8 cellular contexts compared by ENCODE assay signal in genomic region chr15:59751552-59752413, GRCh38.
DNase-seq lines count a peak whose midpoint lies in the region; ATAC-seq lines count a peak whose summit lies in the region.

No MANE protein-coding gene starts in this region.

- no peak for ATAC-seq in stimulated activated memory B cell treated with anti-CD40 and anti-IgM and Interleukin-4, amounts not matched to agents 10 μg/mL and 1 μg/mL and 100 μg/mL, for 72 hours

- no peak overlapping the region for H3K4me2 ChIP-seq in neuronal stem cell (ENCODE audit: insufficient read depth, low read length, poor library complexity, severe bottlenecking)

- H3K4me3 ChIP-seq in neuronal stem cell (ENCODE audit: low read length in 2 of 2), result no peak overlapping the region

- H3K4me1 ChIP-seq in neuronal stem cell (ENCODE audit: control insufficient read depth in 2 of 2, insufficient read depth in 1 of 2, low read depth in 1 of 2, low read length in 2 of 2), result no peaks in the 10 kb centered on the region

- H3K4me3 Mint-ChIP-seq in stimulated activated memory B cell treated with anti-CD40 and anti-IgM and Interleukin-4, amounts not matched to agents 10 μg/mL and 1 μg/mL and 100 μg/mL, for 72 hours, result no peak overlapping the region

- no peak overlapping the region for H2AK5ac ChIP-seq in neuronal stem cell (ENCODE audit: low read depth, low read length)

- H3K27me3 Mint-ChIP-seq in stimulated activated memory B cell treated with anti-CD40 and anti-IgM and Interleukin-4, amounts not matched to agents 10 μg/mL and 1 μg/mL and 100 μg/mL, for 72 hours, result peaks cover 29% of the 10 kb centered on the region

- H2BK120ac ChIP-seq in neuronal stem cell (ENCODE audit: low read depth, low read length), result no peak overlapping the region

- no peak overlapping the region for H3K27ac ChIP-seq in neuronal stem cell (replicated peaks; ENCODE audit: low read length)

- H2AFZ ChIP-seq in neuronal stem cell (ENCODE audit: low read length), result no peak overlapping the region

- H3K18ac ChIP-seq in neuronal stem cell (ENCODE audit: low read length), result no peak overlapping the region

- H2BK12ac ChIP-seq in neuronal stem cell (ENCODE audit: low read length), result no peak overlapping the region

- no peak overlapping the region for H4K8ac ChIP-seq in neuronal stem cell (ENCODE audit: low read depth, low read length)

- H3K4me1 Mint-ChIP-seq in stimulated activated memory B cell treated with anti-CD40 and anti-IgM and Interleukin-4, amounts not matched to agents 10 μg/mL and 1 μg/mL and 100 μg/mL, for 72 hours, result peaks cover 6% of the 10 kb centered on the region

- no CpG with 5 or more reads among the region's 7 CpGs for WGBS in neuronal stem cell (ENCODE audit: extremely low coverage in 2 of 2, insufficient read length in 2 of 2, insufficient replicate concordance in 1 of 2), 2 donors

- no peak overlapping the region for H2BK5ac ChIP-seq in neuronal stem cell (ENCODE audit: low read length)

- H3K27ac Mint-ChIP-seq in stimulated activated memory B cell treated with anti-CD40 and anti-IgM and Interleukin-4, amounts not matched to agents 10 μg/mL and 1 μg/mL and 100 μg/mL, for 72 hours, result no peak overlapping the region

- no peak overlapping the region for H3K23ac ChIP-seq in neuronal stem cell (ENCODE audit: low read depth, low read length, poor library complexity)

- H3K14ac ChIP-seq in neuronal stem cell (ENCODE audit: low read length), result no peak overlapping the region

- H3K79me1 ChIP-seq in neuronal stem cell (ENCODE audit: low read depth, low read length), result no peaks in the 10 kb centered on the region

- H3K9me3 ChIP-seq in neuronal stem cell (replicated peaks in 1 of 2; ENCODE audit: control insufficient read depth in 2 of 2, insufficient read depth in 1 of 2, low read depth in 1 of 2, low read length in 2 of 2), result no peaks in the 10 kb centered on the region

- H3K9ac ChIP-seq in neuronal stem cell (ENCODE audit: low read depth, low read length, poor library complexity), result no peak overlapping the region

- DNase-seq in NCI-H2227 (lab: John Stamatoyannopoulos, UW; ENCODE audit: unreplicated experiment), result peak; percentile 4
- DNase-seq in NCI-H2227 treated with DMSO at 0.1 percent for 48 hours (lab: John Stamatoyannopoulos, UW), result no peak
- peak; percentile 7 for DNase-seq in NCI-H2107 (lab: John Stamatoyannopoulos, UW)
- peak; percentile 68 for DNase-seq in central memory CD4-positive, alpha-beta T cell
- peak; percentile 9 for DNase-seq in neuronal stem cell (ENCODE audit: low spot score)
- no peak for DNase-seq in activated gamma-delta T cell (lab: John Stamatoyannopoulos, UW)
- DNase-seq in NOMO-1 (lab: John Stamatoyannopoulos, UW; ENCODE audit: unreplicated experiment in 2 of 2), result no peak

- no peaks in the 10 kb centered on the region for H3K36me3 Mint-ChIP-seq in stimulated activated memory B cell treated with anti-CD40 and anti-IgM and Interleukin-4, amounts not matched to agents 10 μg/mL and 1 μg/mL and 100 μg/mL, for 72 hours

- H4K91ac ChIP-seq in neuronal stem cell (ENCODE audit: low read depth, low read length, poor library complexity), result no peak overlapping the region

- H3K9me3 Mint-ChIP-seq in stimulated activated memory B cell treated with anti-CD40 and anti-IgM and Interleukin-4, amounts not matched to agents 10 μg/mL and 1 μg/mL and 100 μg/mL, for 72 hours, result no peaks in the 10 kb centered on the region

- no peaks in the 10 kb centered on the region for H3K27me3 ChIP-seq in neuronal stem cell (ENCODE audit: control insufficient read depth in 3 of 3, insufficient read depth in 3 of 3, low read depth in 1 of 3, low read length in 3 of 3)

- H3K4ac ChIP-seq in neuronal stem cell (ENCODE audit: low read length), result no peak overlapping the region

- H3K36me3 ChIP-seq in neuronal stem cell (replicated peaks in 1 of 2; ENCODE audit: control insufficient read depth in 2 of 2, insufficient read depth in 2 of 2, low read length in 2 of 2), result no peaks in the 10 kb centered on the region

- H2BK15ac ChIP-seq in neuronal stem cell (ENCODE audit: low read length), result no peak overlapping the region

Comparison
In these comparisons a context has a peak if more than half of its experiments do, and no peak if none do; other contexts are left out.
1. DNase-seq: peak in NCI-H2227 (single experiment), NCI-H2107 (single experiment), central memory CD4-positive, alpha-beta T cell (single experiment) and neuronal stem cell (single experiment); none in NCI-H2227 treated with DMSO at 0.1 percent for 48 hours (single experiment), activated gamma-delta T cell (single experiment) and NOMO-1 (0 of 2).